In genomic region chr1:92480813-92481597, GRCh38 we compare ENCODE assay signal across 13 cellular contexts. TPM values are rescaled to one million over a fixed set of nuclear protein-coding genes. Genes with fewer than 3 reads are reported as not detected.
DNase-seq lines count a peak whose midpoint lies in the region; FAIRE-seq and TF ChIP-seq lines count a peak whose summit lies in the region.
"Had no signal": no experiment of that assay in that cellular context is flagged by ENCODE, and none has a peak within 500 bp of the region (broad histone marks: within the 10 kb centered on the region; RNA-seq: fewer than 3 reads in every experiment).

No MANE protein-coding gene starts in this region.

- H3K27ac ChIP-seq in mammary epithelial cell (ENCODE audit: insufficient read depth, low read depth, low read length), result no peak overlapping the region
- no peak overlapping the region for H3K27ac ChIP-seq in astrocyte (ENCODE audit: low read depth, low read length)
- no peak overlapping the region for H3K27ac ChIP-seq in mesendoderm (ENCODE audit: low read depth, low read length)
- no peak overlapping the region for H3K27ac ChIP-seq in suprapubic skin

- no peak overlapping the region for H3K27ac Mint-ChIP-seq in MCF 10A (ENCODE audit: low read depth, unreplicated experiment)
- H3K27ac Mint-ChIP-seq in astrocyte (ENCODE audit: unreplicated experiment), result peak overlapping the region; percentile 47

- H3K9me3 Mint-ChIP-seq in MCF 10A (ENCODE audit: unreplicated experiment) (no peaks in the 10 kb centered on the region), astrocyte (ENCODE audit: unreplicated experiment) (peaks cover 15% of the 10 kb centered on the region)
- H3K9me3 Mint-ChIP-seq: dendritic cell treated with granulocyte-macrophage colony-stimulating factor and Interleukin-4, amounts not matched to agents 40 ng/mL and 50 ng/mL, for 4 days had no signal

- dilution Hi-C loops in mammary epithelial cell (cut with HindIII; ENCODE audit: low sequenced_read_pairs), result no loop called here

- H2AFZ ChIP-seq in mammary epithelial cell (ENCODE audit: low read depth, low read length), result no peak overlapping the region
- H2AFZ ChIP-seq in astrocyte (ENCODE audit: low read depth, low read length), result peak overlapping the region; percentile 51

- H3K4me3 Mint-ChIP-seq in MCF 10A (ENCODE audit: unreplicated experiment), result no peak overlapping the region
- H3K4me3 Mint-ChIP-seq in astrocyte (ENCODE audit: unreplicated experiment), result no peak overlapping the region

- H4K8ac ChIP-seq in mesendoderm (ENCODE audit: low read depth, low read length), result no peak overlapping the region

- POLR2A ChIA-PET in MCF 10A (lab: Yijun Ruan, JAX), result no interaction called here

- CTCF ChIA-PET in mammary epithelial cell (lab: Charles Lee; ENCODE audit: low non-redundant PET) (no interaction called here), MCF 10A (lab: Yijun Ruan, JAX) (no interaction called here)

- no peak overlapping the region for H3K4ac ChIP-seq in mesendoderm (ENCODE audit: low read depth, low read length)

- no peaks in the 10 kb centered on the region for H3K79me2 ChIP-seq in mammary epithelial cell (ENCODE audit: insufficient read depth, low read length)
- no peaks in the 10 kb centered on the region for H3K79me2 ChIP-seq in astrocyte (ENCODE audit: insufficient read depth, low read length)
- no peaks in the 10 kb centered on the region for H3K79me2 ChIP-seq in mesendoderm (ENCODE audit: control insufficient read depth, insufficient read depth, low read length)

- H3K23ac ChIP-seq in mesendoderm (ENCODE audit: low read length), result peak overlapping the region; percentile 94

- H3K36me3 Mint-ChIP-seq in MCF 10A (ENCODE audit: insufficient read depth, unreplicated experiment), result no peaks in the 10 kb centered on the region
- peaks cover 12% of the 10 kb centered on the region for H3K36me3 Mint-ChIP-seq in astrocyte (ENCODE audit: low read depth, unreplicated experiment)

- H3K36me3 ChIP-seq in mammary epithelial cell (ENCODE audit: insufficient read depth, low read length) (no peaks in the 10 kb centered on the region), astrocyte (ENCODE audit: insufficient read depth, low read length) (no peaks in the 10 kb centered on the region), mesendoderm (ENCODE audit: control insufficient read depth, insufficient read depth, low read length) (no peaks in the 10 kb centered on the region), suprapubic skin (no peaks in the 10 kb centered on the region)

- H3K27me3 Mint-ChIP-seq in MCF 10A (ENCODE audit: insufficient read depth, unreplicated experiment) (peaks cover 22% of the 10 kb centered on the region), astrocyte (ENCODE audit: low read depth, unreplicated experiment) (peaks cover 82% of the 10 kb centered on the region)

- H3K9ac ChIP-seq in mammary epithelial cell (ENCODE audit: insufficient read depth, low read length) (no peak overlapping the region), astrocyte (ENCODE audit: low read length) (no peak overlapping the region), mesendoderm (ENCODE audit: low read length) (no peak overlapping the region)

- peaks cover 50% of the 10 kb centered on the region for H3K4me1 ChIP-seq in mammary epithelial cell (ENCODE audit: insufficient read depth, low read length)
- H3K4me1 ChIP-seq in astrocyte (ENCODE audit: insufficient read depth, low read length), result peaks cover 36% of the 10 kb centered on the region
- H3K4me1 ChIP-seq in mesendoderm (ENCODE audit: control insufficient read depth, low read depth, low read length), result peaks cover 5% of the 10 kb centered on the region
- H3K4me1 ChIP-seq in suprapubic skin, result peaks cover 60% of the 10 kb centered on the region

- H3K56ac ChIP-seq in mesendoderm (ENCODE audit: low read length), result peak overlapping the region; percentile 34

- no peak for FAIRE-seq in astrocyte (lab: Jason Lieb, UNC)
- FAIRE-seq: islet of Langerhans had no signal

- in situ Hi-C loops in mammary epithelial cell (cut with MboI; ENCODE audit: low sequenced_read_pairs in 2 of 2), result no loop called here

- intact Hi-C loops in mammary epithelial cell (cut with micrococcal nuclease), result loop anchor here (10.0 kb wide), 1 partner anchor 166 kb away; no protein-coding TSS in a partner anchor
- intact Hi-C loops in MCF 10A (cut with micrococcal nuclease), result no loop called here

- H3K4me2 ChIP-seq in mammary epithelial cell (ENCODE audit: insufficient read depth, low read depth, low read length), result peak overlapping the region; percentile 47
- H3K4me2 ChIP-seq in astrocyte (ENCODE audit: low read length), result peak overlapping the region; percentile 43
- H3K4me2 ChIP-seq in mesendoderm (ENCODE audit: low read length), result peak overlapping the region; percentile 50

- H3K4me1 Mint-ChIP-seq in MCF 10A (ENCODE audit: insufficient read depth, unreplicated experiment) (peaks cover 11% of the 10 kb centered on the region), astrocyte (ENCODE audit: low read depth, unreplicated experiment) (peaks cover 8% of the 10 kb centered on the region)

- no peak overlapping the region for H3K4me3 ChIP-seq in mammary epithelial cell (replicated peaks in 1 of 3; ENCODE audit: insufficient read depth in 1 of 3, low read depth in 2 of 3, low read length in 3 of 3)
- no peak overlapping the region for H3K4me3 ChIP-seq in astrocyte (ENCODE audit: insufficient read depth, low read depth, low read length)
- H3K4me3 ChIP-seq in mesendoderm (ENCODE audit: low read length), result no peak overlapping the region
- peak overlapping the region; percentile 60 for H3K4me3 ChIP-seq in suprapubic skin

- H2BK15ac ChIP-seq in mesendoderm (replicated peaks; ENCODE audit: low read depth), result no peak overlapping the region

- DNase-seq in mammary epithelial cell, result no peak
- no peak for DNase-seq in MCF 10A (ENCODE audit: unreplicated experiment)
- no peak for DNase-seq in astrocyte (ENCODE audit: low read depth)
- DNase-seq in mesendoderm, result peak; percentile 37
- no peak for DNase-seq in suprapubic skin (ENCODE audit: low spot score in 2 of 2)
- DNase-seq in iPS-NIHi7 (ENCODE audit: extremely low spot score), result no peak
- no peak for DNase-seq in HCEC 1CT
- DNase-seq in NCI-H2081 (lab: John Stamatoyannopoulos, UW), result no peak
- DNase-seq: activated CD4-positive, alpha-beta T cell treated with anti-CD3 and anti-CD28 coated beads for 48 hours; NCI-H1417; stimulated activated CD4-positive, alpha-beta T cell treated with anti-CD3 and anti-CD28 coated beads, Interleukin-15, amount 100 ng/mL, for 24 hours had no signal

- H3K18ac ChIP-seq in mesendoderm (ENCODE audit: low read length), result no peak overlapping the region

- no peak overlapping the region for H4K5ac ChIP-seq in mesendoderm (ENCODE audit: low read length)

- TF ChIP-seq EP300 in suprapubic skin (IDR thresholded peaks at IDR 0.05), result no peak

- no peak overlapping the region for H2BK5ac ChIP-seq in mesendoderm (ENCODE audit: low read length)

- BruUV-seq in mammary epithelial cell (replicated peaks; lab: Mats Ljungman, UMichigan) (no TSS peak), MCF 10A (replicated peaks; lab: Mats Ljungman, UMichigan) (no TSS peak)

- TF ChIP-seq POLR2A in suprapubic skin (IDR thresholded peaks at IDR 0.05), result no peak

- no peak overlapping the region for H2BK120ac ChIP-seq in mesendoderm (ENCODE audit: low read depth, low read length)

- TF ChIP-seq CTCF in mammary epithelial cell (conservative IDR thresholded peaks at IDR 0.05 in 1 of 2, IDR thresholded peaks at IDR 0.05 in 1 of 2; ENCODE audit: extremely low read depth in 1 of 2, insufficient read depth in 1 of 2, low read depth in 1 of 2, low read length in 2 of 2), result no peak
- TF ChIP-seq CTCF in MCF 10A (IDR thresholded peaks at IDR 0.05; ENCODE audit: unreplicated experiment), result no peak
- TF ChIP-seq CTCF in astrocyte (IDR thresholded peaks at IDR 0.05; ENCODE audit: insufficient read depth, low read depth, low read length), result no peak
- TF ChIP-seq CTCF in suprapubic skin (IDR thresholded peaks at IDR 0.05), result no peak

- no peaks in the 10 kb centered on the region for H3K79me1 ChIP-seq in mesendoderm (ENCODE audit: low read length)

- H3K9me3 ChIP-seq in mammary epithelial cell (replicated peaks; ENCODE audit: insufficient read depth, low read length) (peaks cover 4% of the 10 kb centered on the region), astrocyte (ENCODE audit: insufficient read depth, low read depth, low read length) (peaks cover 2% of the 10 kb centered on the region), suprapubic skin (no peaks in the 10 kb centered on the region)

- H3K27me3 ChIP-seq in mammary epithelial cell (ENCODE audit: insufficient read depth, low read length) (peaks cover 61% of the 10 kb centered on the region), astrocyte (ENCODE audit: insufficient read depth, low read length) (peaks cover 96% of the 10 kb centered on the region), mesendoderm (ENCODE audit: insufficient read depth, low read length, poor library complexity) (peaks cover 75% of the 10 kb centered on the region), suprapubic skin (peaks cover 76% of the 10 kb centered on the region)

- H4K20me1 ChIP-seq in mammary epithelial cell (ENCODE audit: insufficient read depth, low read length) (peaks cover 6% of the 10 kb centered on the region), astrocyte (ENCODE audit: insufficient read depth, low read length) (peaks cover 32% of the 10 kb centered on the region)

- WGBS in mammary epithelial cell (ENCODE audit: low coverage, missing lambda C conversion rate), result 25% methylated on average over 11 of the region's 65 CpGs
- no CpG with 5 or more reads among the region's 65 CpGs for WGBS in mesendoderm (ENCODE audit: extremely low coverage, insufficient coverage, low lambda C conversion rate)
- 36% methylated on average over 18 of the region's 65 CpGs for WGBS in suprapubic skin

- H2AK5ac ChIP-seq in mesendoderm (ENCODE audit: low read length), result no peak overlapping the region

RNA-seq across cellular contexts. Expression of gene GFI1, which starts 5.7 kb away (rescaled TPM):
- total RNA-seq in mammary epithelial cell (under 1 TPM; under 0.01 to 0.54 TPM), MCF 10A (2022) (0.27 TPM in 1 of 2 replicates, not detected in the other), astrocyte (0.48 and 0.89 TPM in 2 replicates), suprapubic skin (under 1 TPM in 2 of 4 donors, not detected in 2; 0.36 to 0.48 TPM)
- 0.43 TPM for polyA plus RNA-seq in mammary epithelial cell
- polyA minus RNA-seq in mammary epithelial cell, result 0.62 TPM
- 0.08 TPM for polyA plus RNA-seq in mesendoderm (2013, experiment 1 of 2)
- polyA plus RNA-seq in mesendoderm (2013, experiment 2 of 2), result 0.13 TPM
